Comparison of ENCODE assay signal across 25 cellular contexts in genomic region chr7:56174346-56175085, GRCh38. TPM values are rescaled to one million over a fixed set of nuclear protein-coding genes. Genes with fewer than 3 reads are reported as not detected.
DNase-seq lines count a peak whose midpoint lies in the region; ATAC-seq, FAIRE-seq and TF ChIP-seq lines count a peak whose summit lies in the region.
"Had no signal": no experiment of that assay in that cellular context is flagged by ENCODE, and none has a peak within 500 bp of the region (broad histone marks: within the 10 kb centered on the region; RNA-seq: fewer than 3 reads in every experiment).

No MANE protein-coding gene starts in this region.

- peaks cover 8% of the 10 kb centered on the region for H3K9me3 ChIP-seq in IMR-90 (ENCODE audit: control insufficient read depth, insufficient read depth, low read length)
- no peaks in the 10 kb centered on the region for H3K9me3 ChIP-seq in esophagus muscularis mucosa
- H3K9me3 ChIP-seq in tibial artery: no peaks in the 10 kb centered on the region
- H3K9me3 ChIP-seq: pancreas, SJCRH30 had no signal

- POLR2A ChIA-PET in IMR-90 (lab: Charles Lee; ENCODE audit: unreplicated experiment): no interaction called here

- no peak overlapping the region for H3K9ac ChIP-seq in IMR-90 (ENCODE audit: low read depth, low read length)
- no peak overlapping the region for H3K9ac ChIP-seq in rectal smooth muscle tissue (ENCODE audit: low read length)

- ATAC-seq in IMR-90 (ENCODE audit: low read depth) (no peak), GM21360 (IDR thresholded peaks at IDR 0.05; ENCODE audit: unreplicated experiment) (no peak), GM19463 (IDR thresholded peaks at IDR 0.05; ENCODE audit: unreplicated experiment) (no peak)
- ATAC-seq: naive thymus-derived CD4-positive, alpha-beta T cell had no signal

- 35% methylated on average over 20 of the region's 54 CpGs; no CpG with 5 or more reads in 1 of the 2 experiments for WGBS in IMR-90 (ENCODE audit: extremely low coverage in 2 of 2, insufficient read length in 1 of 2), 2 experiments
- WGBS in esophagus muscularis mucosa: 37% methylated on average over 22 of the region's 54 CpGs

- no peak for TF ChIP-seq POLR2A in IMR-90 (IDR thresholded peaks at IDR 0.05; ENCODE audit: low read depth, low read length)
- TF ChIP-seq POLR2A in esophagus muscularis mucosa (IDR thresholded peaks at IDR 0.05; ENCODE audit: low read depth): no peak
- no peak for TF ChIP-seq POLR2A in GM12892 (IDR thresholded peaks at IDR 0.05; ENCODE audit: low read depth, low read length)

- TF ChIP-seq RAD21 in IMR-90 (IDR thresholded peaks at IDR 0.05; ENCODE audit: low read length): no peak

- TF ChIP-seq EP300 in esophagus muscularis mucosa (IDR thresholded peaks at IDR 0.05): no peak

- no peak overlapping the region for H2BK5ac ChIP-seq in IMR-90 (ENCODE audit: low read depth, low read length, poor library complexity, severe bottlenecking)

- dilution Hi-C loops in IMR-90 (cut with HindIII; ENCODE audit: low sequenced_read_pairs, unreplicated experiment): no loop called here

- no peaks in the 10 kb centered on the region for H3K79me1 ChIP-seq in IMR-90 (ENCODE audit: low read depth in 1 of 2, low read length in 2 of 2)

- H3K4me3 ChIP-seq in IMR-90 (ENCODE audit: insufficient read depth, low read depth, low read length): no peak overlapping the region
- peak overlapping the region; percentile 58 to 63 (median 61) for H3K4me3 ChIP-seq in esophagus muscularis mucosa
- peak overlapping the region; percentile 48 for H3K4me3 ChIP-seq in rectal smooth muscle tissue (ENCODE audit: low read length)
- H3K4me3 ChIP-seq in tibial artery: peak overlapping the region; percentile 53 to 80
- H3K4me3 ChIP-seq: SJCRH30 had no signal

- H2AK9ac ChIP-seq in IMR-90 (replicated peaks; ENCODE audit: low read depth, low read length, poor library complexity): no peak overlapping the region

- H2BK120ac ChIP-seq in IMR-90 (ENCODE audit: low read depth, low read length): no peak overlapping the region

- no peak overlapping the region for H3K18ac ChIP-seq in IMR-90 (ENCODE audit: low read depth, low read length)

- H3K56ac ChIP-seq in IMR-90 (ENCODE audit: extremely low read depth, insufficient read depth, low read length): no peak overlapping the region

- no peaks in the 10 kb centered on the region for H4K20me1 ChIP-seq in IMR-90 (ENCODE audit: insufficient read depth, low read length)

- H4K91ac ChIP-seq in IMR-90 (ENCODE audit: insufficient read depth, low read depth, low read length): no peak overlapping the region

- DNase-seq in IMR-90: no peak
- no peak for DNase-seq in esophagus muscularis mucosa (ENCODE audit: extremely low spot score)
- no peak for DNase-seq in tibial artery
- DNase-seq in GM12892 (ENCODE audit: insufficient read length): no peak
- DNase-seq in activated gamma-delta T cell treated with Interleukin-2 at 50 U/mL for 16 hours: no peak
- DNase-seq: activated CD4-positive, alpha-beta T cell treated with anti-CD3 and anti-CD28 coated beads, Interleukin-2, amount 50 U/mL, for 4 hours; activated effector memory CD4-positive, alpha-beta T cell treated with anti-CD3 and anti-CD28 coated beads, Interleukin-2, amount 50 U/mL, for 16 hours; DMS153; Karpas-422; naive thymus-derived CD4-positive, alpha-beta T cell; NCI-H1092; NCI-H2029 treated with DMSO at 0.1 percent for 48 hours; NCI-H345; SJCRH30; stimulated activated CD4-positive, alpha-beta T cell treated with anti-CD3 and anti-CD28 coated beads, Interleukin-4, amount 100 ng/mL, for 24 hours had no signal

- no TSS peak for BruUV-seq in IMR-90 (replicated peaks; lab: Mats Ljungman, UMichigan)

- CTCF ChIA-PET in IMR-90 (lab: Yijun Ruan, JAX): no interaction called here

- H3K4me2 ChIP-seq in IMR-90 (ENCODE audit: low read depth, low read length): no peak overlapping the region

- intact Hi-C loops in IMR-90 (cut with micrococcal nuclease) (no loop called here), esophagus muscularis mucosa (cut with DNase I) (no loop called here), tibial artery (cut with DNase I; ENCODE audit: low total_unique reads) (no loop called here)

- FAIRE-seq in GM12892 (lab: Jason Lieb, UNC): no peak
- FAIRE-seq: frontal cortex, H1, pancreas had no signal

- no peak overlapping the region for H3K27ac ChIP-seq in IMR-90 (ENCODE audit: insufficient read depth, low read length)
- no peak overlapping the region for H3K27ac ChIP-seq in esophagus muscularis mucosa (replicated peaks in 1 of 4)
- no peak overlapping the region for H3K27ac ChIP-seq in rectal smooth muscle tissue (ENCODE audit: low read depth, low read length)
- H3K27ac ChIP-seq in tibial artery: peak overlapping the region; percentile 29 to 55
- H3K27ac ChIP-seq: epithelial cell of prostate, pancreas, SJCRH30 had no signal

- peak overlapping the region; percentile 51 for H2AFZ ChIP-seq in IMR-90 (replicated peaks; ENCODE audit: low read length, poor library complexity)

- no peak overlapping the region for H3K14ac ChIP-seq in IMR-90 (replicated peaks; ENCODE audit: low read depth, low read length)

- H4K5ac ChIP-seq in IMR-90 (ENCODE audit: low read depth, low read length): no peak overlapping the region

- H3K36me3 ChIP-seq in IMR-90 (ENCODE audit: control insufficient read depth, insufficient read depth, low read length): no peaks in the 10 kb centered on the region
- no peaks in the 10 kb centered on the region for H3K36me3 ChIP-seq in esophagus muscularis mucosa
- H3K36me3 ChIP-seq in rectal smooth muscle tissue (ENCODE audit: control insufficient read depth, insufficient read depth, low read length): no peaks in the 10 kb centered on the region
- no peaks in the 10 kb centered on the region for H3K36me3 ChIP-seq in tibial artery
- H3K36me3 ChIP-seq: pancreas, SJCRH30 had no signal

- H3K27me3 ChIP-seq in IMR-90 (ENCODE audit: control insufficient read depth, insufficient read depth, low read length) (no peaks in the 10 kb centered on the region), esophagus muscularis mucosa (peaks cover 0 to 18% (median 0%) of the 10 kb centered on the region in 4 donors), rectal smooth muscle tissue (ENCODE audit: control insufficient read depth, insufficient read depth, low read length) (no peaks in the 10 kb centered on the region), tibial artery (peaks cover 0 to 9% of the 10 kb centered on the region in 2 donors)
- H3K27me3 ChIP-seq: pancreas, SJCRH30 had no signal

- H3K4ac ChIP-seq in IMR-90 (ENCODE audit: low read depth, low read length): no peak overlapping the region

- TF ChIP-seq CTCF in IMR-90 (conservative IDR thresholded peaks at IDR 0.05; ENCODE audit: low read depth, low read length) (no peak), esophagus muscularis mucosa (IDR thresholded peaks at IDR 0.05) (no peak), tibial artery (IDR thresholded peaks at IDR 0.05) (no peak)

- H2BK20ac ChIP-seq in IMR-90 (ENCODE audit: low read depth, low read length): no peak overlapping the region

- no peak overlapping the region for H2AK5ac ChIP-seq in IMR-90 (ENCODE audit: low read depth, low read length)

- no peak overlapping the region for H2BK15ac ChIP-seq in IMR-90 (ENCODE audit: low read depth, low read length)

- no peak overlapping the region for H4K8ac ChIP-seq in IMR-90 (ENCODE audit: low read depth in 2 of 2, low read length in 2 of 2)

- no peak overlapping the region for H3K23ac ChIP-seq in IMR-90 (ENCODE audit: low read depth, low read length)

- no peaks in the 10 kb centered on the region for H3K9me1 ChIP-seq in IMR-90 (ENCODE audit: insufficient read depth, low read length)

- in situ Hi-C loops in IMR-90 (cut with MboI; ENCODE audit: low sequenced_read_pairs): no loop called here

- H3K4me1 ChIP-seq in IMR-90 (ENCODE audit: control insufficient read depth, insufficient read depth, low read length): no peaks in the 10 kb centered on the region
- H3K4me1 ChIP-seq in esophagus muscularis mucosa: peaks cover 0 to 19% (median 19%) of the 10 kb centered on the region in 4 donors
- no peaks in the 10 kb centered on the region for H3K4me1 ChIP-seq in rectal smooth muscle tissue (ENCODE audit: control insufficient read depth, insufficient read depth, low read length)
- H3K4me1 ChIP-seq in tibial artery: peaks cover 0 to 20% (median 10%) of the 10 kb centered on the region in 4 donors
- H3K4me1 ChIP-seq: pancreas, SJCRH30 had no signal

TF ChIP-seq in IMR-90, 13 proteins besides CTCF, POLR2A, EP300 and RAD21:
- TF ChIP-seq CHD1 (IDR thresholded peaks at IDR 0.05; ENCODE audit: low read depth, low read length) (no peak), USF2 (IDR thresholded peaks at IDR 0.05; ENCODE audit: low read depth, low read length) (no peak)
TF ChIP-seq in IMR-90: peak in this region for 0.

RNA-seq across cellular contexts. Expression of gene NUPR2, which starts 58.3 kb away (rescaled TPM):
- total RNA-seq in IMR-90 (2012; rRNA removed) (not detected in 2 replicates), esophagus muscularis mucosa (not detected)
- polyA plus RNA-seq in IMR-90 (2012; rRNA removed): not detected in 2 replicates
- not detected in 2 replicates for polyA plus RNA-seq in IMR-90 (2012; cell fraction: cytosol; rRNA removed)
- not detected in 2 replicates for polyA plus RNA-seq in IMR-90 (2012; cell fraction: nucleus; rRNA removed; ENCODE audit: low replicate concordance)
- not detected for polyA plus RNA-seq in GM12892 (2012; ENCODE audit: missing spikeins)
- total RNA-seq: dermis microvascular lymphatic vessel endothelial cell, frontal cortex, H1, HT1080, mesenteric fat pad, SJCRH30 had no signal
- polyA plus RNA-seq: H1 had no signal

Comparison
In these comparisons a context has a peak if more than half of its experiments do, and no peak if none do; other contexts are left out.
1. H3K27ac ChIP-seq: peak in tibial artery (2 of 2); none in IMR-90 (single experiment), esophagus muscularis mucosa (0 of 4) and rectal smooth muscle tissue (single experiment).